28 cellular contexts compared by ENCODE assay signal in genomic region chr17:8439681-8440080, GRCh38. TPM values are rescaled to one million over a fixed set of nuclear protein-coding genes. Genes with fewer than 3 reads are reported as not detected.
"Had no signal": no experiment of that assay in that cellular context is flagged by ENCODE, and none has a peak within 500 bp of the region (broad histone marks: within the 10 kb centered on the region; RNA-seq: fewer than 3 reads in every experiment).

No MANE protein-coding gene starts in this region.

- H3K27ac Mint-ChIP-seq: activated CD8-positive, alpha-beta memory T cell treated with anti-CD3 and anti-CD28 coated beads, Interleukin-2, amount 10 ng/mL, durations not matched to agents 7 days and 5 days; brain; dendritic cell treated with granulocyte-macrophage colony-stimulating factor and Interleukin-4, amounts not matched to agents 40 ng/mL and 50 ng/mL, for 4 days; nephron progenitor cell; stimulated activated memory B cell treated with anti-CD40 and anti-IgM and Interleukin-4, amounts not matched to agents 10 μg/mL and 1 μg/mL and 100 μg/mL, for 72 hours had no signal

- H3K9me3 Mint-ChIP-seq: brain; dendritic cell treated with granulocyte-macrophage colony-stimulating factor and Interleukin-4, amounts not matched to agents 40 ng/mL and 50 ng/mL, for 4 days; nephron progenitor cell; stimulated activated memory B cell treated with anti-CD40 and anti-IgM and Interleukin-4, amounts not matched to agents 10 μg/mL and 1 μg/mL and 100 μg/mL, for 72 hours had no signal

- ATAC-seq: activated CD8-positive, alpha-beta memory T cell treated with anti-CD3 and anti-CD28 coated beads, Interleukin-2, amount 10 ng/mL, durations not matched to agents 7 days and 5 days; esophagus mucosa; left cardiac atrium; sciatic nerve; stimulated activated memory B cell treated with anti-CD40 and anti-IgM and Interleukin-4, amounts not matched to agents 10 μg/mL and 1 μg/mL and 100 μg/mL, for 72 hours had no signal

- H3K4me3 Mint-ChIP-seq: activated CD8-positive, alpha-beta memory T cell treated with anti-CD3 and anti-CD28 coated beads, Interleukin-2, amount 10 ng/mL, durations not matched to agents 7 days and 5 days; dendritic cell treated with granulocyte-macrophage colony-stimulating factor and Interleukin-4, amounts not matched to agents 40 ng/mL and 50 ng/mL, for 4 days; nephron progenitor cell; stimulated activated memory B cell treated with anti-CD40 and anti-IgM and Interleukin-4, amounts not matched to agents 10 μg/mL and 1 μg/mL and 100 μg/mL, for 72 hours had no signal

- DNase-seq: activated CD4-positive, alpha-beta T cell treated with anti-CD3 and anti-CD28 coated beads for 1 hour; activated CD4-positive, alpha-beta T cell treated with anti-CD3 and anti-CD28 coated beads, Interleukin-2, amount 50 U/mL, for 4 hours; activated CD8-positive, alpha-beta memory T cell treated with anti-CD3 and anti-CD28 coated beads, Interleukin-2, amount 10 ng/mL, durations not matched to agents 7 days and 5 days; activated T-cell treated with anti-CD3 and anti-CD28 coated beads for 4 hours; anterior cingulate cortex; effector CD8-positive, alpha-beta T cell; foreskin melanocyte; hypothalamus; left cardiac atrium; midbrain; nephron progenitor cell; posterior cingulate gyrus; SIG-M5; SK-N-SH; small intestine; stimulated activated CD4-positive, alpha-beta T cell treated with anti-CD3 and anti-CD28 coated beads, Interleukin-2, amount 100 ng/mL, for 24 hours; testis; upper lobe of left lung; WERI-Rb-1 had no signal

- H3K27me3 Mint-ChIP-seq: activated CD8-positive, alpha-beta memory T cell treated with anti-CD3 and anti-CD28 coated beads, Interleukin-2, amount 10 ng/mL, durations not matched to agents 7 days and 5 days; dendritic cell treated with granulocyte-macrophage colony-stimulating factor and Interleukin-4, amounts not matched to agents 40 ng/mL and 50 ng/mL, for 4 days; stimulated activated memory B cell treated with anti-CD40 and anti-IgM and Interleukin-4, amounts not matched to agents 10 μg/mL and 1 μg/mL and 100 μg/mL, for 72 hours had no signal

RNA-seq across cellular contexts. Expression of gene RNF222, which starts 42.1 kb away (rescaled TPM):
- total RNA-seq: cardiac septum, endothelial cell of umbilical vein, left cardiac atrium, liver, omental fat pad, sciatic nerve, upper lobe of left lung had no signal
- polyA plus RNA-seq: endothelial cell of umbilical vein, liver, SK-N-SH, small intestine had no signal
